Comparison of ENCODE assay signal across 28 cellular contexts in genomic region chr17:70028397-70028796, GRCh38. TPM values are rescaled to one million over a fixed set of nuclear protein-coding genes. Genes with fewer than 3 reads are reported as not detected.
"Had no signal": no experiment of that assay in that cellular context is flagged by ENCODE, and none has a peak within 500 bp of the region (broad histone marks: within the 10 kb centered on the region; RNA-seq: fewer than 3 reads in every experiment).

No MANE protein-coding gene starts in this region.

- ATAC-seq: activated CD4-positive, CD25-positive, alpha-beta regulatory T cell treated with anti-CD3 and anti-CD28 coated beads, Interleukin-2, amount 50 U/mL, for 24 hours; activated CD8-positive, alpha-beta T cell treated with anti-CD3 and anti-CD28 coated beads for 36 hours; activated T-cell treated with anti-CD3 and anti-CD28 coated beads, Interleukin-2, amount 50 U/mL, for 4 hours; activated T-helper 17 cell treated with anti-CD3 and anti-CD28 coated beads, Interleukin-2, amount 50 U/mL, for 72 hours; effector memory CD8-positive, alpha-beta T cell; T-helper 17 cell had no signal

- DNase-seq: activated B cell treated with CpG ODN at 0.5 μM for 24 hours; activated CD4-positive, alpha-beta T cell treated with anti-CD3 and anti-CD28 coated beads for 48 hours; activated CD4-positive, alpha-beta T cell treated with anti-CD3 and anti-CD28 coated beads, Interleukin-2, amount 50 U/mL, for 1 hour; activated CD4-positive, alpha-beta T cell treated with anti-CD3 and anti-CD28 coated beads, Interleukin-2, amount 50 U/mL, for 48 hours; activated CD8-positive, alpha-beta memory T cell treated with anti-CD3 and anti-CD28 coated beads for 24 hours; activated CD8-positive, alpha-beta T cell treated with anti-CD3 and anti-CD28 coated beads for 36 hours; activated effector memory CD4-positive, alpha-beta T cell treated with Interleukin-2 at 50 U/mL for 16 hours; activated gamma-delta T cell treated with Interleukin-2 at 50 U/mL for 16 hours; activated naive CD4-positive, alpha-beta T cell treated with anti-CD3 and anti-CD28 coated beads, Interleukin-2, amount 50 U/mL, for 16 hours; activated naive CD4-positive, alpha-beta T cell treated with Interleukin-2 at 50 U/mL for 16 hours; activated T-cell treated with anti-CD3 and anti-CD28 coated beads, Interleukin-2, amount 50 U/mL, for 4 hours; amniotic stem cell; anterior cingulate cortex; caudate nucleus; cortex of kidney; dermis blood vessel endothelial cell; effector CD4-positive, alpha-beta T cell; effector memory CD8-positive, alpha-beta T cell; erythroblast; foreskin fibroblast; head of caudate nucleus; T-helper 1 cell; T-helper 17 cell; T1000; WERI-Rb-1 had no signal

- H3K4me3 ChIP-seq: esophagus muscularis mucosa had no signal

RNA-seq across cellular contexts. Expression of gene KCNJ16, which starts 46.6 kb away (rescaled TPM):
- total RNA-seq: activated B cell treated with CpG ODN at 0.5 μM for 24 hours; activated CD8-positive, alpha-beta T cell treated with anti-CD3 and anti-CD28 coated beads for 36 hours; activated T-cell treated with anti-CD3 and anti-CD28 coated beads, Interleukin-2, amount 50 U/mL, for 4 hours; activated T-helper 17 cell treated with anti-CD3 and anti-CD28 coated beads, Interleukin-2, amount 50 U/mL, for 72 hours; T-helper 17 cell had no signal
